In the genomic region with DNA sequence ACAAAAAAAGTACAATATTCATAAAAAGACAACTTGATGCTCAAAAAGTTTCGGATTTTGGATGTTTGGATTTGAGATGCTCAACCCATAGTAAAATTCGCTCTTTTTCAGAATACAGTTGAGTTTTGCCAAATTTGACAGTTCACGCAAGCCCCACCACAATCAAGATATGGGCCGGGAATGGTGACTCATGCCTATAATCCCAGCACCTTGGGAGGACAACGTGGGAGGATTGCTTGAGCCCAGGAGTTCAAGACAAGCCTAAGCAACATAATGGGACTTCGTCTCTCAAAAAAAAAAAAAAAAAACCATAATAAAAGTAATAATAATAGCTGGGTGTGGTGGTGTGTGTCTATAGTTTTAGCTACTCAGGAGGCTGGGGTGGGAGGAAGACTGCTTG, we compare ENCODE assay signal across 1 cellular context.
A peak's percentile ranks its signal among the peaks of the same experiment; 100 is the strongest.
TF ChIP-seq lines count a peak whose summit lies in the region.

No MANE protein-coding gene starts in this region.

TF ChIP-seq in K562, 482 proteins besides CTCF, POLR2A, EP300 and RAD21 (continued from another document):
- TF ChIP-seq, protein P1, sequence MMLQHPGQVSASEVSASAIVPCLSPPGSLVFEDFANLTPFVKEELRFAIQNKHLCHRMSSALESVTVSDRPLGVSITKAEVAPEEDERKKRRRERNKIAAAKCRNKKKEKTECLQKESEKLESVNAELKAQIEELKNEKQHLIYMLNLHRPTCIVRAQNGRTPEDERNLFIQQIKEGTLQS (IDR thresholded peaks at IDR 0.05) = peak; percentile 96
- TF ChIP-seq, protein P1 (CRISPR knock-in tag; conservative IDR thresholded peaks at IDR 0.05) = peak; percentile 64; the same call in 1 of the 2 replicates
- TF ChIP-seq NRF1 (conservative IDR thresholded peaks at IDR 0.05 in 1 of 2, IDR thresholded peaks at IDR 0.05 in 1 of 2) = peak in 1 of 2 experiments; percentile 35; a peak in 2 of 4 replicates
- TF ChIP-seq TBL1XR1 (IDR thresholded peaks at IDR 0.05; ENCODE audit: low read length in 2 of 2) = peak in 1 of 2 experiments; percentile 41; a peak in 2 of 4 replicates
- 0 out of 2 replicates have a peak, but pooled peaks have one; percentile 24 for TF ChIP-seq MAFG (tag; conservative IDR thresholded peaks at IDR 0.05)
- TF ChIP-seq JUN (IDR thresholded peaks at IDR 0.05; ENCODE audit: borderline replicate concordance, low read depth, low read length) = peak; percentile 97
- no peak for TF ChIP-seq JUN (CRISPR knock-in tag; IDR thresholded peaks at IDR 0.05; ENCODE audit: borderline replicate concordance)
- TF ChIP-seq ZNF589 (CRISPR knock-in tag; IDR thresholded peaks at IDR 0.05; ENCODE audit: low read depth) = no peak
- no peak for TF ChIP-seq KHSRP (IDR thresholded peaks at IDR 0.05)
- TF ChIP-seq KLF13 (tag; IDR thresholded peaks at IDR 0.05; ENCODE audit: borderline replicate concordance, low read depth) = no peak
- TF ChIP-seq ZNF75A (CRISPR knock-in tag; IDR thresholded peaks at IDR 0.05) = no peak
- TF ChIP-seq, protein P2, sequence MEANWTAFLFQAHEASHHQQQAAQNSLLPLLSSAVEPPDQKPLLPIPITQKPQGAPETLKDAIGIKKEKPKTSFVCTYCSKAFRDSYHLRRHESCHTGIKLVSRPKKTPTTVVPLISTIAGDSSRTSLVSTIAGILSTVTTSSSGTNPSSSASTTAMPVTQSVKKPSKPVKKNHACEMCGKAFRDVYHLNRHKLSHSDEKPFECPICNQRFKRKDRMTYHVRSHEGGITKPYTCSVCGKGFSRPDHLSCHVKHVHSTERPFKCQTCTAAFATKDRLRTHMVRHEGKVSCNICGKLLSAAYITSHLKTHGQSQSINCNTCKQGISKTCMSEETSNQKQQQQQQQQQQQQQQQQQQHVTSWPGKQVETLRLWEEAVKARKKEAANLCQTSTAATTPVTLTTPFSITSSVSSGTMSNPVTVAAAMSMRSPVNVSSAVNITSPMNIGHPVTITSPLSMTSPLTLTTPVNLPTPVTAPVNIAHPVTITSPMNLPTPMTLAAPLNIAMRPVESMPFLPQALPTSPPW (CRISPR knock-in tag; IDR thresholded peaks at IDR 0.05) = peak; percentile 21; the same call in 1 of the 2 replicates
- peak; percentile 19 for TF ChIP-seq MEIS2 (IDR thresholded peaks at IDR 0.05; ENCODE audit: partially characterized antibody)
- TF ChIP-seq MEF2A (IDR thresholded peaks at IDR 0.05; ENCODE audit: control insufficient read depth, low read depth, low read length) = 0 out of 2 replicates have a peak, but pooled peaks have one; percentile 34
- TF ChIP-seq JUNB (CRISPR knock-in tag; conservative IDR thresholded peaks at IDR 0.05) = peak; percentile 66; the same call in 1 of the 2 replicates
- TF ChIP-seq ARID1B (IDR thresholded peaks at IDR 0.05) = peak; percentile 92
- peak; percentile 62; the same call in 1 of the 2 replicates for TF ChIP-seq ZEB2 (IDR thresholded peaks at IDR 0.05)
- no peak for TF ChIP-seq YBX1 (IDR thresholded peaks at IDR 0.05)
- TF ChIP-seq SOX6 (IDR thresholded peaks at IDR 0.05) = peak; percentile 35; the same call in 1 of the 2 replicates
- peak; percentile 75 for TF ChIP-seq NFE2 (IDR thresholded peaks at IDR 0.05; ENCODE audit: low read depth)
- peak; percentile 88 for TF ChIP-seq EGR1 (conservative IDR thresholded peaks at IDR 0.05)
- 0 out of 2 replicates have a peak, but pooled peaks have one; percentile 19 for TF ChIP-seq ZKSCAN1 (IDR thresholded peaks at IDR 0.05; ENCODE audit: low read depth, low read length)
- TF ChIP-seq, protein P3, sequence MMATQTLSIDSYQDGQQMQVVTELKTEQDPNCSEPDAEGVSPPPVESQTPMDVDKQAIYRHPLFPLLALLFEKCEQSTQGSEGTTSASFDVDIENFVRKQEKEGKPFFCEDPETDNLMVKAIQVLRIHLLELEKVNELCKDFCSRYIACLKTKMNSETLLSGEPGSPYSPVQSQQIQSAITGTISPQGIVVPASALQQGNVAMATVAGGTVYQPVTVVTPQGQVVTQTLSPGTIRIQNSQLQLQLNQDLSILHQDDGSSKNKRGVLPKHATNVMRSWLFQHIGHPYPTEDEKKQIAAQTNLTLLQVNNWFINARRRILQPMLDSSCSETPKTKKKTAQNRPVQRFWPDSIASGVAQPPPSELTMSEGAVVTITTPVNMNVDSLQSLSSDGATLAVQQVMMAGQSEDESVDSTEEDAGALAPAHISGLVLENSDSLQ (IDR thresholded peaks at IDR 0.05) = peak; percentile 32; the same call in 1 of the 2 replicates
- TF ChIP-seq ZNF184 (CRISPR knock-in tag; IDR thresholded peaks at IDR 0.05) = no peak
- TF ChIP-seq GATA2 (CRISPR knock-in tag; IDR thresholded peaks at IDR 0.05) = peak; percentile 19; the same call in 1 of the 2 replicates
- peak; percentile 97 for TF ChIP-seq SMARCC2 (IDR thresholded peaks at IDR 0.05; ENCODE audit: low read depth)
- peak; percentile 55 for TF ChIP-seq TCF3 (CRISPR knock-in tag; IDR thresholded peaks at IDR 0.05)
- TF ChIP-seq ARNT (IDR thresholded peaks at IDR 0.05) = 0 out of 4 replicates have a peak, but pooled peaks of 1 of the 2 experiments have one; percentile 55
- TF ChIP-seq TEAD4 (IDR thresholded peaks at IDR 0.05; ENCODE audit: low read length) = peak; percentile 49; the same call in 1 of the 2 replicates
- TF ChIP-seq TEAD4 (CRISPR knock-in tag; IDR thresholded peaks at IDR 0.05; ENCODE audit: borderline replicate concordance) = no peak
- TF ChIP-seq, protein P4, sequence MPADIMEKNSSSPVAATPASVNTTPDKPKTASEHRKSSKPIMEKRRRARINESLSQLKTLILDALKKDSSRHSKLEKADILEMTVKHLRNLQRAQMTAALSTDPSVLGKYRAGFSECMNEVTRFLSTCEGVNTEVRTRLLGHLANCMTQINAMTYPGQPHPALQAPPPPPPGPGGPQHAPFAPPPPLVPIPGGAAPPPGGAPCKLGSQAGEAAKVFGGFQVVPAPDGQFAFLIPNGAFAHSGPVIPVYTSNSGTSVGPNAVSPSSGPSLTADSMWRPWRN (IDR thresholded peaks at IDR 0.05; ENCODE audit: low read depth) = peak; percentile 55; the same call in 1 of the 2 replicates
- peak; percentile 91 for TF ChIP-seq ZNF263 (CRISPR knock-in tag; IDR thresholded peaks at IDR 0.05; ENCODE audit: borderline replicate concordance)
- 0 out of 4 replicates have a peak, but pooled peaks of 1 of the 2 experiments have one; percentile 58 for TF ChIP-seq SRF (CRISPR knock-in tag; IDR thresholded peaks at IDR 0.05)
- TF ChIP-seq ZNF644 (tag; IDR thresholded peaks at IDR 0.05; ENCODE audit: low read depth) = peak; percentile 54; the same call in 1 of the 2 replicates
- TF ChIP-seq, protein P5, sequence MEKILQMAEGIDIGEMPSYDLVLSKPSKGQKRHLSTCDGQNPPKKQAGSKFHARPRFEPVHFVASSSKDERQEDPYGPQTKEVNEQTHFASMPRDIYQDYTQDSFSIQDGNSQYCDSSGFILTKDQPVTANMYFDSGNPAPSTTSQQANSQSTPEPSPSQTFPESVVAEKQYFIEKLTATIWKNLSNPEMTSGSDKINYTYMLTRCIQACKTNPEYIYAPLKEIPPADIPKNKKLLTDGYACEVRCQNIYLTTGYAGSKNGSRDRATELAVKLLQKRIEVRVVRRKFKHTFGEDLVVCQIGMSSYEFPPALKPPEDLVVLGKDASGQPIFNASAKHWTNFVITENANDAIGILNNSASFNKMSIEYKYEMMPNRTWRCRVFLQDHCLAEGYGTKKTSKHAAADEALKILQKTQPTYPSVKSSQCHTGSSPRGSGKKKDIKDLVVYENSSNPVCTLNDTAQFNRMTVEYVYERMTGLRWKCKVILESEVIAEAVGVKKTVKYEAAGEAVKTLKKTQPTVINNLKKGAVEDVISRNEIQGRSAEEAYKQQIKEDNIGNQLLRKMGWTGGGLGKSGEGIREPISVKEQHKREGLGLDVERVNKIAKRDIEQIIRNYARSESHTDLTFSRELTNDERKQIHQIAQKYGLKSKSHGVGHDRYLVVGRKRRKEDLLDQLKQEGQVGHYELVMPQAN (IDR thresholded peaks at IDR 0.05; ENCODE audit: borderline replicate concordance) = no peak
- TF ChIP-seq, protein P6, sequence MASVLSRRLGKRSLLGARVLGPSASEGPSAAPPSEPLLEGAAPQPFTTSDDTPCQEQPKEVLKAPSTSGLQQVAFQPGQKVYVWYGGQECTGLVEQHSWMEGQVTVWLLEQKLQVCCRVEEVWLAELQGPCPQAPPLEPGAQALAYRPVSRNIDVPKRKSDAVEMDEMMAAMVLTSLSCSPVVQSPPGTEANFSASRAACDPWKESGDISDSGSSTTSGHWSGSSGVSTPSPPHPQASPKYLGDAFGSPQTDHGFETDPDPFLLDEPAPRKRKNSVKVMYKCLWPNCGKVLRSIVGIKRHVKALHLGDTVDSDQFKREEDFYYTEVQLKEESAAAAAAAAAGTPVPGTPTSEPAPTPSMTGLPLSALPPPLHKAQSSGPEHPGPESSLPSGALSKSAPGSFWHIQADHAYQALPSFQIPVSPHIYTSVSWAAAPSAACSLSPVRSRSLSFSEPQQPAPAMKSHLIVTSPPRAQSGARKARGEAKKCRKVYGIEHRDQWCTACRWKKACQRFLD (CRISPR knock-in tag; IDR thresholded peaks at IDR 0.05) = 0 out of 2 replicates have a peak, but pooled peaks have one; percentile 43
- TF ChIP-seq, protein P7, sequence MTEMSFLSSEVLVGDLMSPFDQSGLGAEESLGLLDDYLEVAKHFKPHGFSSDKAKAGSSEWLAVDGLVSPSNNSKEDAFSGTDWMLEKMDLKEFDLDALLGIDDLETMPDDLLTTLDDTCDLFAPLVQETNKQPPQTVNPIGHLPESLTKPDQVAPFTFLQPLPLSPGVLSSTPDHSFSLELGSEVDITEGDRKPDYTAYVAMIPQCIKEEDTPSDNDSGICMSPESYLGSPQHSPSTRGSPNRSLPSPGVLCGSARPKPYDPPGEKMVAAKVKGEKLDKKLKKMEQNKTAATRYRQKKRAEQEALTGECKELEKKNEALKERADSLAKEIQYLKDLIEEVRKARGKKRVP (CRISPR knock-in tag; IDR thresholded peaks at IDR 0.05) = no peak
- no peak for TF ChIP-seq KDM4B (IDR thresholded peaks at IDR 0.05; ENCODE audit: borderline replicate concordance in 2 of 2, low read depth in 1 of 2)
- TF ChIP-seq NBN (IDR thresholded peaks at IDR 0.05; ENCODE audit: low read depth) = 0 out of 2 replicates have a peak, but pooled peaks have one; percentile 44
